Comparison of ENCODE assay signal across 8 cellular contexts in the genomic region with DNA sequence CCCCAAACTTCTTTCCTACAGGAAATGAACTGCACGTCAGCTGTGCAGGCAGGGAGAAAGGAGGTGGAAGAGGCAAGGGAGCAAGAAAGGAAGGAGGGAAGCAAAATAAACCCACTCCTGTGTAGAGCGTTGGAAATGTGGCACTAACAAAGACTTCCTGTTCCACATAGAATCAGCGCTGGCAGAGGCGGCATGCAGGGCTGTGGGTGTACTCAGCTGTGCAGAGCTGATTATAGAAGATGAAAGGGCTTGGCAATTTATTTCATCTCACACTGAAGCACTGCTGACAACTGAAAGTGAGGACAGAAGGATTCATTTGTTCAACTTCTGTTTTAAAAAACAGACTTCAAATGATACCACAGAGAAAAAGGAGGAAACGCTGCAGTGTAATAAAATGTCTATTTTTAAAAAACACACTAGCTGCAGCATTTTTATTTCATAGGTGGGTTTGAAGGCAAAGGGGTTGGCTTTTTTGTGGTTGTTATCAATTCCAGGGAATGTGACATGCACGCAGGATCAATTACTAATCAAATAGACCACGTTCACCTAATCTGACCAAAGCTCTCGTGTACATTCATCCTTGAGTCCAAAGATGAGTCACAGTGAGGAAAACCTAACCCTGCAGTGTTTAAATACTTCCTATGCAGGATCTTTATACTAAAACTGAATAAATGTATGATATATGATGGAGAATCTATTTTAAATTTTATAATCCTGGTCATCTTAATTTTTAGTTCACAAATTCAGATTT.
DNase-seq lines count a peak whose midpoint lies in the region; ATAC-seq and TF ChIP-seq lines count a peak whose summit lies in the region.

No MANE protein-coding gene starts in this region.

- H3K9me3 Mint-ChIP-seq in T-helper 2 cell treated with Interferon-gamma antibody and Interleukin-4, amounts not matched to agents 5 μg/mL and 100 μg/mL, for 36 hours, result peaks cover 2% of the 10 kb centered on the region

- H3K36me3 Mint-ChIP-seq in T-helper 2 cell treated with Interferon-gamma antibody and Interleukin-4, amounts not matched to agents 5 μg/mL and 100 μg/mL, for 36 hours (ENCODE audit: low read depth), result no peaks in the 10 kb centered on the region

- H3K36me3 ChIP-seq in mucosa of stomach (ENCODE audit: control insufficient read depth, insufficient read depth, low read length) (no peaks in the 10 kb centered on the region), H7 (replicated peaks; ENCODE audit: control insufficient read depth, insufficient read depth, low read length) (no peaks in the 10 kb centered on the region), aorta (ENCODE audit: control insufficient read depth in 1 of 2, insufficient read depth in 2 of 2, low read length in 1 of 2) (no peaks in the 10 kb centered on the region)

- H3K27ac ChIP-seq in aorta (ENCODE audit: low read depth in 1 of 2, low read length in 2 of 2), result no peak overlapping the region

- H3K9ac ChIP-seq in mucosa of stomach (ENCODE audit: low read length), result peak overlapping the region; percentile 16

- H3K9me3 ChIP-seq in mucosa of stomach (ENCODE audit: control insufficient read depth, low read length) (no peaks in the 10 kb centered on the region), aorta (ENCODE audit: control insufficient read depth, low read length) (no peaks in the 10 kb centered on the region)

- in situ Hi-C loops in astrocyte of the spinal cord (cut with HindIII; ENCODE audit: low sequenced_read_pairs), result no loop called here

- DNase-seq in COLO668 (lab: John Stamatoyannopoulos, UW; ENCODE audit: unreplicated experiment) (peak; percentile 66), NCI-H1092 treated with DMSO at 0.1 percent for 48 hours (lab: John Stamatoyannopoulos, UW) (peak; percentile 78), astrocyte of the spinal cord (ENCODE audit: low read depth, low spot score) (peak; percentile 29), HK-2 (ENCODE audit: unreplicated experiment) (no peak), H7 (no peak), aorta (no peak)
- DNase-seq in T-helper 2 cell treated with Interferon-gamma antibody and Interleukin-4, amounts not matched to agents 5 μg/mL and 100 μg/mL, for 36 hours (ENCODE audit: low spot score), result no peak

- no peaks in the 10 kb centered on the region for H3K27me3 ChIP-seq in mucosa of stomach (ENCODE audit: control insufficient read depth, insufficient read depth, low read length)
- H3K27me3 ChIP-seq in H7 (ENCODE audit: control insufficient read depth, insufficient read depth, low read length), result no peaks in the 10 kb centered on the region
- H3K27me3 ChIP-seq in aorta (ENCODE audit: control insufficient read depth in 1 of 2, insufficient read depth in 2 of 2, low read length in 1 of 2), result peaks cover 0 to 1% of the 10 kb centered on the region in 2 donors

- no peak for TF ChIP-seq CTCF in astrocyte of the spinal cord (IDR thresholded peaks at IDR 0.05; ENCODE audit: low read depth, low read length)

- H3K27ac Mint-ChIP-seq in T-helper 2 cell treated with Interferon-gamma antibody and Interleukin-4, amounts not matched to agents 5 μg/mL and 100 μg/mL, for 36 hours, result no peak overlapping the region

- H3K27me3 Mint-ChIP-seq in T-helper 2 cell treated with Interferon-gamma antibody and Interleukin-4, amounts not matched to agents 5 μg/mL and 100 μg/mL, for 36 hours (ENCODE audit: low read depth), result no peaks in the 10 kb centered on the region

- no peaks in the 10 kb centered on the region for H3K4me1 ChIP-seq in mucosa of stomach (ENCODE audit: control insufficient read depth, insufficient read depth, low read length)
- no peaks in the 10 kb centered on the region for H3K4me1 ChIP-seq in aorta (ENCODE audit: control insufficient read depth in 1 of 2, insufficient read depth in 2 of 2, low read length in 2 of 2)

- H3K4me3 Mint-ChIP-seq in T-helper 2 cell treated with Interferon-gamma antibody and Interleukin-4, amounts not matched to agents 5 μg/mL and 100 μg/mL, for 36 hours, result no peak overlapping the region

- no peak overlapping the region for H3K4me3 ChIP-seq in astrocyte of the spinal cord (ENCODE audit: low read depth, low read length)
- no peak overlapping the region for H3K4me3 ChIP-seq in mucosa of stomach (ENCODE audit: low read length)
- H3K4me3 ChIP-seq in H7 (ENCODE audit: insufficient read depth, low read depth, low read length), result no peak overlapping the region
- H3K4me3 ChIP-seq in aorta (ENCODE audit: low read length in 2 of 2), result no peak overlapping the region

- H3K4me1 Mint-ChIP-seq in T-helper 2 cell treated with Interferon-gamma antibody and Interleukin-4, amounts not matched to agents 5 μg/mL and 100 μg/mL, for 36 hours (ENCODE audit: low read depth), result peaks cover 3% of the 10 kb centered on the region

- WGBS in aorta, 2 donors, result 33 to 34% methylated on average over 8 of the region's 8 CpGs

- intact Hi-C loops in aorta (cut with DNase I), result no loop called here

- ATAC-seq in aorta (ENCODE audit: low FRiP score), result no peak

Comparison
In these comparisons a context has a peak if more than half of its experiments do, and no peak if none do; other contexts are left out.
1. DNase-seq: peak in COLO668 (single experiment), NCI-H1092 treated with DMSO at 0.1 percent for 48 hours (single experiment) and astrocyte of the spinal cord (single experiment); none in HK-2 (single experiment), H7 (single experiment), aorta (0 of 2) and T-helper 2 cell treated with Interferon-gamma antibody and Interleukin-4, amounts not matched to agents 5 μg/mL and 100 μg/mL, for 36 hours (single experiment).